In genomic region chr15:58404722-58405121, GRCh38 we compare ENCODE assay signal across 30 cellular contexts. TPM values are rescaled to one million over a fixed set of nuclear protein-coding genes. Genes with fewer than 3 reads are reported as not detected.
"Had no signal": no experiment of that assay in that cellular context is flagged by ENCODE, and none has a peak within 500 bp of the region (broad histone marks: within the 10 kb centered on the region; RNA-seq: fewer than 3 reads in every experiment).

No MANE protein-coding gene starts in this region.

- H3K4me3 Mint-ChIP-seq: stimulated activated effector memory CD8-positive, alpha-beta T cell treated with anti-CD3 and anti-CD28 coated beads, Interleukin-12 subunit alpha, Interleukin-12 subunit beta, amount 100 ng/mL, for 72 hours; stimulated activated memory B cell treated with anti-CD40 and anti-IgM and Interleukin-4, amounts not matched to agents 10 μg/mL and 1 μg/mL and 100 μg/mL, for 72 hours; stimulated activated naive B cell treated with anti-CD40 and anti-IgM and Interleukin-4, amounts not matched to agents 10 μg/mL and 1 μg/mL and 100 μg/mL, for 72 hours; stimulated activated naive CD8-positive, alpha-beta T cell treated with anti-CD3 and anti-CD28 coated beads, Interleukin-15, amount 100 ng/mL, for 72 hours; stimulated activated naive CD8-positive, alpha-beta T cell treated with anti-CD3 and anti-CD28 coated beads, Interleukin-15, Interleukin-2, amounts not matched to agents 100 ng/mL and 50 ng/mL, for 24 hours; type B pancreatic cell had no signal

- H3K4me3 ChIP-seq: stomach, suprapubic skin, testis, thoracic aorta, thyroid gland, tibial artery, tibial nerve, transverse colon, upper lobe of left lung, upper lobe of right lung, uterus, vagina had no signal

- H3K4me1 Mint-ChIP-seq: stimulated activated effector memory CD8-positive, alpha-beta T cell treated with anti-CD3 and anti-CD28 coated beads, Interleukin-12 subunit alpha, Interleukin-12 subunit beta, amount 100 ng/mL, for 72 hours; stimulated activated memory B cell treated with anti-CD40 and anti-IgM and Interleukin-4, amounts not matched to agents 10 μg/mL and 1 μg/mL and 100 μg/mL, for 72 hours had no signal

- H3K9me3 Mint-ChIP-seq: stimulated activated effector memory CD8-positive, alpha-beta T cell treated with anti-CD3 and anti-CD28 coated beads, Interleukin-12 subunit alpha, Interleukin-12 subunit beta, amount 100 ng/mL, for 72 hours; stimulated activated memory B cell treated with anti-CD40 and anti-IgM and Interleukin-4, amounts not matched to agents 10 μg/mL and 1 μg/mL and 100 μg/mL, for 72 hours; stimulated activated naive B cell treated with anti-CD40 and anti-IgM and Interleukin-4, amounts not matched to agents 10 μg/mL and 1 μg/mL and 100 μg/mL, for 72 hours; stimulated activated naive CD8-positive, alpha-beta T cell treated with anti-CD3 and anti-CD28 coated beads, Interleukin-15, amount 100 ng/mL, for 72 hours; stimulated activated naive CD8-positive, alpha-beta T cell treated with anti-CD3 and anti-CD28 coated beads, Interleukin-15, Interleukin-2, amounts not matched to agents 100 ng/mL and 50 ng/mL, for 24 hours had no signal

- DNase-seq: stimulated activated CD4-positive, alpha-beta T cell treated with anti-CD3 and anti-CD28 coated beads, Interleukin-2, amount 100 ng/mL, for 48 hours; stimulated activated CD4-positive, alpha-beta T cell treated with anti-CD3 and anti-CD28 coated beads, Interleukin-4, amount 100 ng/mL, for 1 hour; stimulated activated CD4-positive, alpha-beta T cell treated with anti-CD3 and anti-CD28 coated beads, Interleukin-4, amount 100 ng/mL, for 24 hours; stimulated activated CD4-positive, alpha-beta T cell treated with anti-CD3 and anti-CD28 coated beads, Interleukin-4, amount 100 ng/mL, for 4 hours; stimulated activated CD8-positive, alpha-beta memory T cell treated with anti-CD3 and anti-CD28 coated beads, Interleukin-4, amount 100 ng/mL, for 48 hours; stimulated activated naive B cell treated with anti-CD40 and anti-IgM and Interleukin-4, amounts not matched to agents 10 μg/mL and 1 μg/mL and 100 μg/mL, for 72 hours; stimulated activated naive CD4-positive, alpha-beta T cell; stimulated activated naive CD4-positive, alpha-beta T cell treated with Interleukin-2 at 50 U/mL for 16 hours; stimulated activated naive CD8-positive, alpha-beta T cell treated with anti-CD3 and anti-CD28 coated beads, Interleukin-15, amount 100 ng/mL, for 72 hours; stimulated activated naive CD8-positive, alpha-beta T cell treated with anti-CD3 and anti-CD28 coated beads, Interleukin-15, Interleukin-2, amounts not matched to agents 100 U/mL and 50 U/mL, for 24 hours; stomach; substantia nigra; testis; thyroid gland; tibial artery; transverse colon; trophoblast cell; upper lobe of left lung; upper lobe of right lung; uterus had no signal

- ATAC-seq: stimulated activated effector memory CD8-positive, alpha-beta T cell treated with anti-CD3 and anti-CD28 coated beads, Interleukin-12 subunit alpha, Interleukin-12 subunit beta, amount 100 ng/mL, for 72 hours; stimulated activated memory B cell treated with anti-CD40 and anti-IgM and Interleukin-4, amounts not matched to agents 10 μg/mL and 1 μg/mL and 100 μg/mL, for 72 hours; stimulated activated naive B cell treated with anti-CD40 and anti-IgM and Interleukin-4, amounts not matched to agents 10 μg/mL and 1 μg/mL and 100 μg/mL, for 72 hours; stimulated activated naive CD8-positive, alpha-beta T cell treated with anti-CD3 and anti-CD28 coated beads, Interleukin-15, amount 100 ng/mL, for 72 hours; stimulated activated naive CD8-positive, alpha-beta T cell treated with anti-CD3 and anti-CD28 coated beads, Interleukin-15, Interleukin-2, amounts not matched to agents 100 U/mL and 50 U/mL, for 24 hours; upper lobe of right lung had no signal

- H3K27ac ChIP-seq: stomach, suprapubic skin, testis, thoracic aorta, thyroid gland, tibial artery, tibial nerve, transverse colon, upper lobe of left lung, upper lobe of right lung, uterus, vagina had no signal

- H3K27me3 ChIP-seq: stomach, suprapubic skin, testis, thyroid gland, tibial nerve, transverse colon, upper lobe of left lung, upper lobe of right lung, uterus, vagina had no signal

- FAIRE-seq: urothelium cell line had no signal

- H3K36me3 ChIP-seq: stomach, suprapubic skin, thoracic aorta, thyroid gland, tibial artery, tibial nerve, transverse colon, upper lobe of left lung, upper lobe of right lung, uterus, vagina had no signal

- H3K27ac Mint-ChIP-seq: stimulated activated effector memory CD8-positive, alpha-beta T cell treated with anti-CD3 and anti-CD28 coated beads, Interleukin-12 subunit alpha, Interleukin-12 subunit beta, amount 100 ng/mL, for 72 hours; stimulated activated memory B cell treated with anti-CD40 and anti-IgM and Interleukin-4, amounts not matched to agents 10 μg/mL and 1 μg/mL and 100 μg/mL, for 72 hours; stimulated activated naive B cell treated with anti-CD40 and anti-IgM and Interleukin-4, amounts not matched to agents 10 μg/mL and 1 μg/mL and 100 μg/mL, for 72 hours; stimulated activated naive CD8-positive, alpha-beta T cell treated with anti-CD3 and anti-CD28 coated beads, Interleukin-15, amount 100 ng/mL, for 72 hours; stimulated activated naive CD8-positive, alpha-beta T cell treated with anti-CD3 and anti-CD28 coated beads, Interleukin-15, Interleukin-2, amounts not matched to agents 100 ng/mL and 50 ng/mL, for 24 hours; type B pancreatic cell had no signal

- H3K9me3 ChIP-seq: stomach, suprapubic skin, testis, thoracic aorta, thyroid gland, tibial artery, tibial nerve, transverse colon, upper lobe of left lung, upper lobe of right lung, uterus, vagina had no signal

- H3K36me3 Mint-ChIP-seq: stimulated activated effector memory CD8-positive, alpha-beta T cell treated with anti-CD3 and anti-CD28 coated beads, Interleukin-12 subunit alpha, Interleukin-12 subunit beta, amount 100 ng/mL, for 72 hours; stimulated activated memory B cell treated with anti-CD40 and anti-IgM and Interleukin-4, amounts not matched to agents 10 μg/mL and 1 μg/mL and 100 μg/mL, for 72 hours; stimulated activated naive B cell treated with anti-CD40 and anti-IgM and Interleukin-4, amounts not matched to agents 10 μg/mL and 1 μg/mL and 100 μg/mL, for 72 hours; type B pancreatic cell had no signal

- H3K27me3 Mint-ChIP-seq: stimulated activated naive CD8-positive, alpha-beta T cell treated with anti-CD3 and anti-CD28 coated beads, Interleukin-15, amount 100 ng/mL, for 72 hours; stimulated activated naive CD8-positive, alpha-beta T cell treated with anti-CD3 and anti-CD28 coated beads, Interleukin-15, Interleukin-2, amounts not matched to agents 100 ng/mL and 50 ng/mL, for 24 hours; type B pancreatic cell had no signal

- H3K4me1 ChIP-seq: stomach, testis, tibial artery, tibial nerve, transverse colon, upper lobe of right lung, uterus had no signal

RNA-seq across cellular contexts. Expression of gene LIPC, which starts 27.1 kb away (rescaled TPM):
- total RNA-seq: temporal lobe, thoracic aorta, vagina had no signal
